ENCODE assay signal across 23 cellular contexts in genomic region chr3:66165679-66166078, GRCh38.
"Had no signal": no experiment of that assay in that cellular context is flagged by ENCODE, and none has a peak within 500 bp of the region (broad histone marks: within the 10 kb centered on the region; RNA-seq: fewer than 3 reads in every experiment).

No MANE protein-coding gene starts in this region.

- H3K4me1 ChIP-seq: heart right ventricle, left lung, sigmoid colon, testis, vagina had no signal

- H3K4me3 ChIP-seq: coronary artery, heart right ventricle, left lung, sigmoid colon, smooth muscle cell, testis, vagina had no signal

- H3K9me3 ChIP-seq: left lung, sigmoid colon, testis, vagina had no signal

- H3K36me3 ChIP-seq: heart right ventricle, left lung, sigmoid colon, vagina had no signal

- H3K36me3 Mint-ChIP-seq: activated naive CD8-positive, alpha-beta T cell treated with anti-CD3 and anti-CD28 coated beads for 36 hours; naive thymus-derived CD4-positive, alpha-beta T cell; stimulated activated memory B cell treated with anti-CD40 and anti-IgM and Interleukin-4, amounts not matched to agents 10 μg/mL and 1 μg/mL and 100 μg/mL, for 72 hours; WTC11 had no signal

- H3K27ac Mint-ChIP-seq: activated naive CD8-positive, alpha-beta T cell treated with anti-CD3 and anti-CD28 coated beads for 36 hours; activated T-cell treated with anti-CD3 and anti-CD28 coated beads, Interleukin-2, amount 50 U/mL, for 24 hours; activated T-helper 17 cell treated with anti-CD3 and anti-CD28 coated beads, Interleukin-2, amount 50 U/mL, for 72 hours; naive thymus-derived CD4-positive, alpha-beta T cell; stimulated activated memory B cell treated with anti-CD40 and anti-IgM and Interleukin-4, amounts not matched to agents 10 μg/mL and 1 μg/mL and 100 μg/mL, for 72 hours; T-helper 2 cell treated with Interferon-gamma antibody and Interleukin-4, amounts not matched to agents 5 μg/mL and 100 μg/mL, for 36 hours; WTC11 had no signal

- ATAC-seq: activated T-helper 17 cell treated with anti-CD3 and anti-CD28 coated beads, Interleukin-2, amount 50 U/mL, for 72 hours; heart right ventricle; left lung; naive thymus-derived CD4-positive, alpha-beta T cell; stimulated activated memory B cell treated with anti-CD40 and anti-IgM and Interleukin-4, amounts not matched to agents 10 μg/mL and 1 μg/mL and 100 μg/mL, for 72 hours; WTC11 had no signal

- H3K4me1 Mint-ChIP-seq: activated naive CD8-positive, alpha-beta T cell treated with anti-CD3 and anti-CD28 coated beads for 36 hours; activated T-helper 17 cell treated with anti-CD3 and anti-CD28 coated beads, Interleukin-2, amount 50 U/mL, for 72 hours; naive thymus-derived CD4-positive, alpha-beta T cell; stimulated activated memory B cell treated with anti-CD40 and anti-IgM and Interleukin-4, amounts not matched to agents 10 μg/mL and 1 μg/mL and 100 μg/mL, for 72 hours had no signal

- H3K27me3 Mint-ChIP-seq: stimulated activated memory B cell treated with anti-CD40 and anti-IgM and Interleukin-4, amounts not matched to agents 10 μg/mL and 1 μg/mL and 100 μg/mL, for 72 hours had no signal

- H3K4me3 Mint-ChIP-seq: activated naive CD8-positive, alpha-beta T cell treated with anti-CD3 and anti-CD28 coated beads for 36 hours; activated T-cell treated with anti-CD3 and anti-CD28 coated beads, Interleukin-2, amount 50 U/mL, for 24 hours; activated T-helper 17 cell treated with anti-CD3 and anti-CD28 coated beads, Interleukin-2, amount 50 U/mL, for 72 hours; naive thymus-derived CD4-positive, alpha-beta T cell; stimulated activated memory B cell treated with anti-CD40 and anti-IgM and Interleukin-4, amounts not matched to agents 10 μg/mL and 1 μg/mL and 100 μg/mL, for 72 hours; T-helper 2 cell treated with Interferon-gamma antibody and Interleukin-4, amounts not matched to agents 5 μg/mL and 100 μg/mL, for 36 hours; WTC11 had no signal

- H3K4me2 ChIP-seq: smooth muscle cell had no signal

- DNase-seq: activated CD4-positive, alpha-beta T cell treated with anti-CD3 and anti-CD28 coated beads, Interleukin-2, amount 50 U/mL, for 4 hours; activated CD8-positive, alpha-beta memory T cell treated with anti-CD3 and anti-CD28 coated beads for 24 hours; activated CD8-positive, alpha-beta memory T cell treated with anti-CD3 and anti-CD28 coated beads, Interleukin-2, amount 50 U/mL, for 4 hours; activated naive CD8-positive, alpha-beta T cell treated with anti-CD3 and anti-CD28 coated beads for 36 hours; activated T-cell treated with anti-CD3 and anti-CD28 coated beads, Interleukin-2, amount 50 U/mL, for 24 hours; cerebellar nuclear complex; erythroblast; foreskin fibroblast; heart right ventricle; kidney; left lung; naive thymus-derived CD4-positive, alpha-beta T cell; sigmoid colon; stimulated activated CD4-positive, alpha-beta T cell treated with anti-CD3 and anti-CD28 coated beads, Interleukin-15, amount 100 ng/mL, for 24 hours; testis; trophoblast cell had no signal

- H3K9me3 Mint-ChIP-seq: activated T-cell treated with anti-CD3 and anti-CD28 coated beads, Interleukin-2, amount 50 U/mL, for 24 hours; T-helper 2 cell treated with Interferon-gamma antibody and Interleukin-4, amounts not matched to agents 5 μg/mL and 100 μg/mL, for 36 hours had no signal

- H3K27ac ChIP-seq: coronary artery, heart right ventricle, left lung, sigmoid colon, testis, vagina had no signal

- H3K27me3 ChIP-seq: heart right ventricle, left lung, sigmoid colon, testis, vagina had no signal
